Comparison of ENCODE assay signal across 18 cellular contexts in the genomic region with DNA sequence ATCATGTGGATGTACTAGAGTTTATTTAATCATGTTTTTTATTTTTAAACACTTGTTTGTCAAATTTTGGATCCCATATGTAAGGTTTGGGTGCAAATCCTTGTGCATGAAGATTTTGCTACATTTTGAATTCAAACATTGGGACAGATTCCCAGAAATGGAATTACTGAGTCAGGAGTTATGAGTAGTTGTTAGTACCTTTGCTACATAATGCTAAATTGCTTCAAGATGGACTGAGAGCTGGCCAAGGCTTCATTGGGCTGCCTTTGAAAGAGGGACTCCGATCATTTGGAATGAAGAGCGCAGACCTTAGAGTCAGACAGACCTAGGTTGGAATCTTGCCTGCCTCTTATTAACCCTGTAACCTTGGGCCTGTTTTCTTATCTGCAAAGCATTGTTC.
A peak's percentile ranks its signal among the peaks of the same experiment; 100 is the strongest.
DNase-seq lines count a peak whose midpoint lies in the region; TF ChIP-seq lines count a peak whose summit lies in the region.
"Had no signal": no experiment of that assay in that cellular context is flagged by ENCODE, and none has a peak within 500 bp of the region (broad histone marks: within the 10 kb centered on the region; RNA-seq: fewer than 3 reads in every experiment).

No MANE protein-coding gene starts in this region.

- no peaks in the 10 kb centered on the region for H3K27me3 ChIP-seq in mesenchymal stem cell (ENCODE audit: control insufficient read depth in 1 of 2, insufficient read depth in 1 of 2, low read length in 2 of 2)
- H3K27me3 ChIP-seq in esophagus squamous epithelium, result no peaks in the 10 kb centered on the region

- peaks cover 2% of the 10 kb centered on the region for H3K36me3 Mint-ChIP-seq in activated CD4-positive, alpha-beta T cell treated with anti-CD3 and anti-CD28 coated beads, Interleukin-2, amount 10 ng/mL, durations not matched to agents 7 days and 5 days (ENCODE audit: low read depth)

- no peak overlapping the region for H2BK120ac ChIP-seq in mesenchymal stem cell (ENCODE audit: low read depth, low read length)

- H3K14ac ChIP-seq in mesenchymal stem cell (ENCODE audit: low read length in 2 of 2), result no peak overlapping the region

- H3K36me3 ChIP-seq in mesenchymal stem cell (ENCODE audit: control insufficient read depth in 1 of 2, insufficient read depth in 2 of 2, low read depth in 1 of 2, low read length in 2 of 2), result no peaks in the 10 kb centered on the region
- no peaks in the 10 kb centered on the region for H3K36me3 ChIP-seq in esophagus squamous epithelium

- no peak overlapping the region for H3K18ac ChIP-seq in mesenchymal stem cell (ENCODE audit: low read depth in 1 of 2, low read length in 2 of 2)

- POLR2A ChIA-PET in activated CD4-positive, alpha-beta T cell treated with anti-CD3 and anti-CD28 coated beads, Interleukin-2, amount 10 ng/mL, durations not matched to agents 7 days and 5 days (lab: Charles Lee), result no interaction called here
- POLR2A ChIA-PET in GM10248 (lab: Yijun Ruan, JAX), result no interaction called here

- H4K8ac ChIP-seq in mesenchymal stem cell (ENCODE audit: low read length), result no peak overlapping the region

- TF ChIP-seq CTCF in esophagus squamous epithelium (IDR thresholded peaks at IDR 0.05) (no peak), GM10248 (IDR thresholded peaks at IDR 0.05; ENCODE audit: control extremely low read depth, extremely low read depth, low read depth, missing control alignments) (no peak)

- no peak overlapping the region for H3K27ac Mint-ChIP-seq in activated CD4-positive, alpha-beta T cell treated with anti-CD3 and anti-CD28 coated beads, Interleukin-2, amount 10 ng/mL, durations not matched to agents 7 days and 5 days
- H3K27ac Mint-ChIP-seq: B cell; CD4-positive, alpha-beta T cell; GM23338 had no signal

- no peak overlapping the region for H3K4ac ChIP-seq in mesenchymal stem cell (ENCODE audit: low read depth in 1 of 2, low read length in 2 of 2)

- H3K9ac ChIP-seq in mesenchymal stem cell (ENCODE audit: low read length), result peak overlapping the region; percentile 15

- no peak overlapping the region for H2AFZ ChIP-seq in mesenchymal stem cell (ENCODE audit: low read depth, low read length)
- H2AFZ ChIP-seq: GM23338 had no signal

- H2BK5ac ChIP-seq in mesenchymal stem cell (ENCODE audit: low read depth, low read length, poor library complexity, severe bottlenecking), result no peak overlapping the region

- H3K27ac ChIP-seq in mesenchymal stem cell (ENCODE audit: low read length, poor library complexity, severe bottlenecking) (no peak overlapping the region), esophagus squamous epithelium (no peak overlapping the region)
- H3K27ac ChIP-seq: 22Rv1 had no signal

- TF ChIP-seq POLR2A in erythroblast (IDR thresholded peaks at IDR 0.05; ENCODE audit: low read length), result no peak
- no peak for TF ChIP-seq POLR2A in esophagus squamous epithelium (IDR thresholded peaks at IDR 0.05)

- CTCF ChIA-PET in activated CD4-positive, alpha-beta T cell treated with anti-CD3 and anti-CD28 coated beads, Interleukin-2, amount 10 ng/mL, durations not matched to agents 7 days and 5 days (lab: Charles Lee), result no interaction called here
- CTCF ChIA-PET in GM10248 (lab: Yijun Ruan, JAX), result interaction anchor here (3.2 kb wide), 1 partner anchor 77 kb away, joined by 11 read pairs; no protein-coding TSS in a partner anchor

- no peak overlapping the region for H2BK15ac ChIP-seq in mesenchymal stem cell (ENCODE audit: low read depth, poor library complexity, severe bottlenecking)

- H3K4me3 ChIP-seq in mesenchymal stem cell (ENCODE audit: insufficient read depth in 1 of 2, low read depth in 1 of 2, low read length in 2 of 2), result no peak overlapping the region
- no peak overlapping the region for H3K4me3 ChIP-seq in esophagus squamous epithelium
- H3K4me3 ChIP-seq: GM23338, K562 had no signal

- H3K9me3 ChIP-seq in mesenchymal stem cell (ENCODE audit: control insufficient read depth, low read length) (peaks cover 5% of the 10 kb centered on the region), esophagus squamous epithelium (no peaks in the 10 kb centered on the region)

- no peak overlapping the region for H4K91ac ChIP-seq in mesenchymal stem cell (ENCODE audit: low read length)

- H3K4me2 ChIP-seq in mesenchymal stem cell (ENCODE audit: low read length, poor library complexity, severe bottlenecking), result no peak overlapping the region
- H3K4me2 ChIP-seq: GM23338 had no signal

- no peak overlapping the region for H3K23ac ChIP-seq in mesenchymal stem cell (ENCODE audit: low read length in 2 of 2)

- no peak overlapping the region for H3K4me3 Mint-ChIP-seq in activated CD4-positive, alpha-beta T cell treated with anti-CD3 and anti-CD28 coated beads, Interleukin-2, amount 10 ng/mL, durations not matched to agents 7 days and 5 days
- H3K4me3 Mint-ChIP-seq: B cell; CD4-positive, alpha-beta T cell; GM23338 had no signal

- WGBS in mesenchymal stem cell, result 73% methylated on average over 2 of the region's 2 CpGs
- WGBS in esophagus squamous epithelium, 2 donors, result 69 to 93% methylated on average over 2 of the region's 2 CpGs

- H3K9me3 Mint-ChIP-seq in activated CD4-positive, alpha-beta T cell treated with anti-CD3 and anti-CD28 coated beads, Interleukin-2, amount 10 ng/mL, durations not matched to agents 7 days and 5 days, result peaks cover 8% of the 10 kb centered on the region
- H3K9me3 Mint-ChIP-seq: GM23338 had no signal

- H2BK12ac ChIP-seq in mesenchymal stem cell (ENCODE audit: low read length in 2 of 2), result no peak overlapping the region

- peaks cover 11% of the 10 kb centered on the region for H3K4me1 Mint-ChIP-seq in activated CD4-positive, alpha-beta T cell treated with anti-CD3 and anti-CD28 coated beads, Interleukin-2, amount 10 ng/mL, durations not matched to agents 7 days and 5 days

- H3K4me1 ChIP-seq in mesenchymal stem cell (ENCODE audit: control insufficient read depth, insufficient read depth, low read depth, low read length), result no peaks in the 10 kb centered on the region
- H3K4me1 ChIP-seq in esophagus squamous epithelium, result no peaks in the 10 kb centered on the region

- no peaks in the 10 kb centered on the region for H3K79me1 ChIP-seq in mesenchymal stem cell (replicated peaks; ENCODE audit: low read length, poor library complexity, severe bottlenecking)

- H2AK5ac ChIP-seq in mesenchymal stem cell (ENCODE audit: low read length, severe bottlenecking), result no peak overlapping the region

- intact Hi-C loops in esophagus squamous epithelium (cut with DNase I), result no loop called here

- peak; percentile 1 for DNase-seq in activated CD8-positive, alpha-beta memory T cell treated with anti-CD3 and anti-CD28 coated beads for 24 hours
- DNase-seq in activated CD8-positive, alpha-beta memory T cell treated with anti-CD3 and anti-CD28 coated beads, Interleukin-2, amount 50 U/mL, for 48 hours, result no peak
- DNase-seq in fibroblast of gingiva (ENCODE audit: low read depth), result peak; percentile 26
- DNase-seq in mesenchymal stem cell, result no peak
- no peak for DNase-seq in activated CD4-positive, alpha-beta T cell treated with anti-CD3 and anti-CD28 coated beads, Interleukin-2, amount 10 ng/mL, durations not matched to agents 7 days and 5 days
- no peak for DNase-seq in erythroblast (lab: John Stamatoyannopoulos, UW)
- no peak for DNase-seq in esophagus squamous epithelium (lab: John Stamatoyannopoulos, UW)
- DNase-seq in GM10248 (ENCODE audit: extremely low spot score), result no peak
- DNase-seq: C1 segment of cervical spinal cord; Calu3; CD4-positive, alpha-beta T cell; DMS 273 treated with DMSO at 0.1 percent for 48 hours; DMS79; H7 had no signal

- no peaks in the 10 kb centered on the region for H3K27me3 Mint-ChIP-seq in activated CD4-positive, alpha-beta T cell treated with anti-CD3 and anti-CD28 coated beads, Interleukin-2, amount 10 ng/mL, durations not matched to agents 7 days and 5 days
- H3K27me3 Mint-ChIP-seq: B cell; CD4-positive, alpha-beta T cell had no signal

Comparison
In these comparisons a context has a peak if more than half of its experiments do, and no peak if none do; other contexts are left out.
1. DNase-seq: peak in activated CD8-positive, alpha-beta memory T cell treated with anti-CD3 and anti-CD28 coated beads for 24 hours (single experiment) and fibroblast of gingiva (single experiment); none in activated CD8-positive, alpha-beta memory T cell treated with anti-CD3 and anti-CD28 coated beads, Interleukin-2, amount 50 U/mL, for 48 hours (single experiment), mesenchymal stem cell (single experiment), activated CD4-positive, alpha-beta T cell treated with anti-CD3 and anti-CD28 coated beads, Interleukin-2, amount 10 ng/mL, durations not matched to agents 7 days and 5 days (single experiment), erythroblast (0 of 2), esophagus squamous epithelium (single experiment) and GM10248 (single experiment).